17 cellular contexts compared by ENCODE assay signal in genomic region chr10:89144836-89145235, GRCh38.
DNase-seq lines count a peak whose midpoint lies in the region; FAIRE-seq and TF ChIP-seq lines count a peak whose summit lies in the region.
"Had no signal": no experiment of that assay in that cellular context is flagged by ENCODE, and none has a peak within 500 bp of the region (broad histone marks: within the 10 kb centered on the region; RNA-seq: fewer than 3 reads in every experiment).

No MANE protein-coding gene starts in this region.

- peak; percentile 85 for FAIRE-seq in endothelial cell of umbilical vein (lab: Jason Lieb, UNC)
- FAIRE-seq: D721Med had no signal

- no peak overlapping the region for H4K91ac ChIP-seq in neuronal stem cell (ENCODE audit: low read depth, low read length, poor library complexity)

- no peak overlapping the region for H3K14ac ChIP-seq in neuronal stem cell (ENCODE audit: low read length)

- no peak overlapping the region for H3K18ac ChIP-seq in neuronal stem cell (ENCODE audit: low read length)

- H3K27me3 ChIP-seq in BLaER1, result no peaks in the 10 kb centered on the region
- no peaks in the 10 kb centered on the region for H3K27me3 ChIP-seq in PC-9 (ENCODE audit: insufficient read depth, low read depth)
- no peaks in the 10 kb centered on the region for H3K27me3 ChIP-seq in endothelial cell of umbilical vein (ENCODE audit: control insufficient read depth in 2 of 2, insufficient read depth in 2 of 2, low read length in 2 of 2)
- no peaks in the 10 kb centered on the region for H3K27me3 ChIP-seq in neuronal stem cell (ENCODE audit: control insufficient read depth in 3 of 3, insufficient read depth in 3 of 3, low read depth in 1 of 3, low read length in 3 of 3)

- H2BK12ac ChIP-seq in neuronal stem cell (ENCODE audit: low read length), result no peak overlapping the region

- H3K4ac ChIP-seq in neuronal stem cell (ENCODE audit: low read length), result no peak overlapping the region

- TF ChIP-seq CTCF in PC-9 (conservative IDR thresholded peaks at IDR 0.05) (no peak), endothelial cell of umbilical vein (IDR thresholded peaks at IDR 0.05; ENCODE audit: extremely low read depth in 1 of 2, insufficient read depth in 1 of 2, low read depth in 1 of 2, low read length in 2 of 2) (no peak)

- H3K9me3 ChIP-seq in BLaER1, result peaks cover 5% of the 10 kb centered on the region; the same call in 1 of the 2 replicates
- H3K9me3 ChIP-seq in PC-9 (ENCODE audit: insufficient read depth, low read depth), result no peaks in the 10 kb centered on the region
- H3K9me3 ChIP-seq in endothelial cell of umbilical vein (replicated peaks; ENCODE audit: control insufficient read depth, insufficient read depth, low read length), result no peaks in the 10 kb centered on the region
- H3K9me3 ChIP-seq in neuronal stem cell (replicated peaks in 1 of 2; ENCODE audit: control insufficient read depth in 2 of 2, insufficient read depth in 1 of 2, low read depth in 1 of 2, low read length in 2 of 2), result no peaks in the 10 kb centered on the region

- POLR2A ChIA-PET in PC-9 (lab: Charles Lee; ENCODE audit: unreplicated experiment) (interaction anchor here (0.6 kb wide), 1 partner anchor 557 kb away, joined by 16 read pairs; no protein-coding TSS in a partner anchor), endothelial cell of umbilical vein (lab: Charles Lee) (no interaction called here)

- no peak for DNase-seq in PC-9
- DNase-seq in endothelial cell of umbilical vein (ENCODE audit: low read depth, low spot score), result peak; percentile 84
- DNase-seq in neuronal stem cell (ENCODE audit: low spot score), result no peak
- DNase-seq in T-helper 1 cell, result no peak
- no peak for DNase-seq in GDM1 (lab: John Stamatoyannopoulos, UW)
- no peak for DNase-seq in COLO829 (ENCODE audit: low spot score)
- DNase-seq: C1 segment of cervical spinal cord; Caco-2; CD8-positive, alpha-beta memory T cell; GF-D8; GOT3; H7; HFFc6; IMR-90 had no signal

- H3K9me1 ChIP-seq in endothelial cell of umbilical vein (replicated peaks; ENCODE audit: control insufficient read depth, extremely low read depth, insufficient read depth, low read length), result no peaks in the 10 kb centered on the region

- intact Hi-C loops in PC-9 (cut with micrococcal nuclease; ENCODE audit: unreplicated experiment) (no loop called here), endothelial cell of umbilical vein (cut with micrococcal nuclease) (loop anchor here (1.0 to 2.0 kb wide), 3 partner anchors 30 to 64 kb away; partner anchors contain the start of gene CH25H)

- H3K36me3 ChIP-seq in BLaER1, result no peaks in the 10 kb centered on the region
- no peaks in the 10 kb centered on the region for H3K36me3 ChIP-seq in PC-9 (ENCODE audit: low read depth)
- H3K36me3 ChIP-seq in endothelial cell of umbilical vein (ENCODE audit: control insufficient read depth in 2 of 2, extremely low read depth in 1 of 2, insufficient read depth in 2 of 2, low read length in 2 of 2), result no peaks in the 10 kb centered on the region
- no peaks in the 10 kb centered on the region for H3K36me3 ChIP-seq in neuronal stem cell (replicated peaks in 1 of 2; ENCODE audit: control insufficient read depth in 2 of 2, insufficient read depth in 2 of 2, low read length in 2 of 2)

- CTCF ChIA-PET in PC-9 (lab: Charles Lee) (no interaction called here), endothelial cell of umbilical vein (lab: Charles Lee) (interaction anchor here (0.9 to 2.3 kb wide), 3 partner anchors 9 to 32 kb away, joined by 3 to 8 read pairs (median 6); no protein-coding TSS in a partner anchor)

- H3K9ac ChIP-seq in BLaER1, result no peak overlapping the region
- no peak overlapping the region for H3K9ac ChIP-seq in endothelial cell of umbilical vein (replicated peaks; ENCODE audit: extremely low read depth, insufficient read depth, low read length)
- H3K9ac ChIP-seq in neuronal stem cell (ENCODE audit: low read depth, low read length, poor library complexity), result no peak overlapping the region

- BruUV-seq in PC-9 (replicated peaks; lab: Mats Ljungman, UMichigan) (no TSS peak), endothelial cell of umbilical vein (replicated peaks; lab: Mats Ljungman, UMichigan) (no TSS peak)

- TF ChIP-seq POLR2A in endothelial cell of umbilical vein (IDR thresholded peaks at IDR 0.05; ENCODE audit: low read depth, low read length), result no peak

- H3F3A ChIP-seq in PC-9 (ENCODE audit: insufficient read depth, low read depth), result no peaks in the 10 kb centered on the region

- H3K4me3 ChIP-seq in BLaER1, result no peak overlapping the region
- no peak overlapping the region for H3K4me3 ChIP-seq in PC-9
- H3K4me3 ChIP-seq in endothelial cell of umbilical vein (replicated peaks in 1 of 3; ENCODE audit: insufficient read depth in 1 of 3, low read depth in 1 of 3, low read length in 3 of 3), result peak overlapping the region in 1 of 3 experiments; percentile 23
- H3K4me3 ChIP-seq in neuronal stem cell (ENCODE audit: low read length in 2 of 2), result no peak overlapping the region

- no peaks in the 10 kb centered on the region for H3K79me2 ChIP-seq in PC-9 (ENCODE audit: low read depth)
- H3K79me2 ChIP-seq in endothelial cell of umbilical vein (ENCODE audit: control insufficient read depth, insufficient read depth, low read length), result no peaks in the 10 kb centered on the region

- H2AK5ac ChIP-seq in neuronal stem cell (ENCODE audit: low read depth, low read length), result no peak overlapping the region

- H3K4me1 ChIP-seq in BLaER1, result no peaks in the 10 kb centered on the region
- H3K4me1 ChIP-seq in PC-9 (replicated peaks; ENCODE audit: insufficient read depth), result no peaks in the 10 kb centered on the region
- H3K4me1 ChIP-seq in endothelial cell of umbilical vein (ENCODE audit: control insufficient read depth, extremely low read depth, insufficient read depth, low read length), result peaks cover 19% of the 10 kb centered on the region
- no peaks in the 10 kb centered on the region for H3K4me1 ChIP-seq in neuronal stem cell (ENCODE audit: control insufficient read depth in 2 of 2, insufficient read depth in 1 of 2, low read depth in 1 of 2, low read length in 2 of 2)
- H3K4me1 ChIP-seq: Caco-2 had no signal

- H3K79me1 ChIP-seq in neuronal stem cell (ENCODE audit: low read depth, low read length), result no peaks in the 10 kb centered on the region

- peak overlapping the region; percentile 11; the same call in 1 of the 2 replicates for H3K4me2 ChIP-seq in BLaER1
- no peak overlapping the region for H3K4me2 ChIP-seq in PC-9
- peak overlapping the region; percentile 68 for H3K4me2 ChIP-seq in endothelial cell of umbilical vein (ENCODE audit: insufficient read depth, low read length)
- H3K4me2 ChIP-seq in neuronal stem cell (ENCODE audit: insufficient read depth, low read length, poor library complexity, severe bottlenecking), result no peak overlapping the region

- H2BK15ac ChIP-seq in neuronal stem cell (ENCODE audit: low read length), result no peak overlapping the region

- no peak overlapping the region for H2BK5ac ChIP-seq in neuronal stem cell (ENCODE audit: low read length)

- dilution Hi-C loops in endothelial cell of umbilical vein (cut with MboI; ENCODE audit: extremely low pct_ligation_motif_present, low sequenced_read_pairs), result no loop called here

- H4K8ac ChIP-seq in neuronal stem cell (ENCODE audit: low read depth, low read length), result no peak overlapping the region

- no peak overlapping the region for H3K27ac ChIP-seq in BLaER1
- no peak overlapping the region for H3K27ac ChIP-seq in PC-9
- H3K27ac ChIP-seq in endothelial cell of umbilical vein (ENCODE audit: insufficient read depth, low read depth, low read length), result peak overlapping the region; percentile 1
- H3K27ac ChIP-seq in neuronal stem cell (replicated peaks; ENCODE audit: low read length), result no peak overlapping the region
- H3K27ac ChIP-seq: HL-60 had no signal

- no CpG with 5 or more reads among the region's 4 CpGs for WGBS in neuronal stem cell (ENCODE audit: extremely low coverage in 2 of 2, insufficient read length in 2 of 2, insufficient replicate concordance in 1 of 2), 2 donors

- H3K23ac ChIP-seq in neuronal stem cell (ENCODE audit: low read depth, low read length, poor library complexity), result no peak overlapping the region

- H4K20me1 ChIP-seq in BLaER1, result no peaks in the 10 kb centered on the region
- H4K20me1 ChIP-seq in PC-9 (ENCODE audit: insufficient read depth), result no peaks in the 10 kb centered on the region
- no peaks in the 10 kb centered on the region for H4K20me1 ChIP-seq in endothelial cell of umbilical vein (replicated peaks; ENCODE audit: control insufficient read depth, extremely low read depth, insufficient read depth, low read length)

- no peaks in the 10 kb centered on the region for H3K9me2 ChIP-seq in PC-9 (ENCODE audit: insufficient read depth)

- H2BK120ac ChIP-seq in neuronal stem cell (ENCODE audit: low read depth, low read length), result no peak overlapping the region

- H2AFZ ChIP-seq in PC-9 (0 out of 2 replicates have a peak overlapping the region, but pooled peaks have one; percentile 41), endothelial cell of umbilical vein (ENCODE audit: low read depth, low read length) (peak overlapping the region; percentile 19), neuronal stem cell (ENCODE audit: low read length) (peak overlapping the region; percentile 3)

TF ChIP-seq in endothelial cell of umbilical vein, 7 proteins besides CTCF, POLR2A, EP300 and RAD21:
- TF ChIP-seq EZH2 (IDR thresholded peaks at IDR 0.05; ENCODE audit: borderline replicate concordance, low read depth, low read length, severe bottlenecking), result no peak

Comparison
In these comparisons a context has a peak if more than half of its experiments do, and no peak if none do; other contexts are left out.
1. H3K4me2 ChIP-seq: peak in BLaER1 (single experiment) and endothelial cell of umbilical vein (single experiment); none in PC-9 (single experiment) and neuronal stem cell (single experiment).
2. Peak in every context shown above with its lines, with median percentiles within 50 percentile points of each other: H2AFZ ChIP-seq.